Comparison of ENCODE assay signal across 7 cellular contexts in genomic region chr15:89576417-89576773, GRCh38. TPM values are rescaled to one million over a fixed set of nuclear protein-coding genes. Genes with fewer than 3 reads are reported as not detected.
A peak's percentile ranks its signal among the peaks of the same experiment; 100 is the strongest.
DNase-seq lines count a peak whose midpoint lies in the region; ATAC-seq, FAIRE-seq and TF ChIP-seq lines count a peak whose summit lies in the region.

No MANE protein-coding gene starts in this region.

- POLR2A ChIA-PET in GM10248 (lab: Yijun Ruan, JAX), result no interaction called here

- no peak for FAIRE-seq in D721Med (lab: Jason Lieb, UNC)

- DNase-seq in GM23338 (ENCODE audit: low spot score), result no peak
- peak; percentile 19 for DNase-seq in RPMI7951 (ENCODE audit: low read depth)
- peak; percentile 31 for DNase-seq in epithelial cell of esophagus (ENCODE audit: low read depth)
- no peak for DNase-seq in progenitor cell of endocrine pancreas (ENCODE audit: low spot score, unreplicated experiment)
- no peak for DNase-seq in D721Med (ENCODE audit: insufficient read length, low spot score)
- DNase-seq in GM10248 (ENCODE audit: extremely low spot score), result no peak

- no peak for ATAC-seq in GM23338
- no peak for ATAC-seq in GM18502 (IDR thresholded peaks at IDR 0.05; ENCODE audit: poor library complexity, unreplicated experiment)

- H3K36me3 Mint-ChIP-seq in GM23338 (ENCODE audit: low read depth) (peaks cover 39% of the 10 kb centered on the region), progenitor cell of endocrine pancreas (ENCODE audit: insufficient read depth) (peaks cover 2% of the 10 kb centered on the region)

- peaks cover 6% of the 10 kb centered on the region; the same call in 1 of the 2 replicates for H3K36me3 ChIP-seq in GM23338 (ENCODE audit: insufficient read depth)

- peaks cover 41% of the 10 kb centered on the region for H4K20me1 ChIP-seq in GM23338 (replicated peaks; ENCODE audit: insufficient read depth)

- H3K4me3 ChIP-seq in GM23338 (peak overlapping the region; percentile 95), epithelial cell of esophagus (ENCODE audit: low read length) (peak overlapping the region; percentile 65)

- peaks cover 9% of the 10 kb centered on the region for H3K27me3 Mint-ChIP-seq in GM23338 (ENCODE audit: insufficient read depth, low read depth, poor library complexity)
- H3K27me3 Mint-ChIP-seq in progenitor cell of endocrine pancreas, result peaks cover 10% of the 10 kb centered on the region

- CTCF ChIA-PET in GM10248 (lab: Yijun Ruan, JAX), result interaction anchor here (2.0 kb wide), 1 partner anchor 217 kb away, joined by 10 read pairs; no protein-coding TSS in a partner anchor

- TF ChIP-seq CTCF in GM23338 (conservative IDR thresholded peaks at IDR 0.05; ENCODE audit: low read depth in 2 of 2) (no peak), epithelial cell of esophagus (IDR thresholded peaks at IDR 0.05; ENCODE audit: insufficient read depth, low read depth, low read length, missing control alignments) (no peak), progenitor cell of endocrine pancreas (IDR thresholded peaks at IDR 0.05; ENCODE audit: unreplicated experiment) (no peak), D721Med (IDR thresholded peaks at IDR 0.05; ENCODE audit: insufficient read depth, missing control alignments) (no peak), GM10248 (IDR thresholded peaks at IDR 0.05; ENCODE audit: control extremely low read depth, extremely low read depth, low read depth, missing control alignments) (no peak)

- H3K9me2 ChIP-seq in GM23338 (ENCODE audit: insufficient read depth), result no peaks in the 10 kb centered on the region

- H3K4me1 Mint-ChIP-seq in GM23338 (peaks cover 20% of the 10 kb centered on the region), progenitor cell of endocrine pancreas (ENCODE audit: low read depth) (peaks cover 17% of the 10 kb centered on the region)

- H3K4me3 Mint-ChIP-seq in GM23338, result peak overlapping the region; percentile 89
- H3K4me3 Mint-ChIP-seq in progenitor cell of endocrine pancreas (ENCODE audit: low read depth), result peak overlapping the region; percentile 85

- H3K79me2 ChIP-seq in GM23338 (replicated peaks; ENCODE audit: insufficient read depth), result peaks cover 59% of the 10 kb centered on the region

- H2AFZ ChIP-seq in GM23338, result no peak overlapping the region

- H3K27ac Mint-ChIP-seq in GM23338 (no peak overlapping the region; the same call in 1 of the 2 replicates), progenitor cell of endocrine pancreas (no peak overlapping the region)

- peaks cover 4% of the 10 kb centered on the region; the same call in 2 of the 3 replicates for H3K9me3 Mint-ChIP-seq in GM23338
- no peaks in the 10 kb centered on the region for H3K9me3 Mint-ChIP-seq in progenitor cell of endocrine pancreas (ENCODE audit: low read depth)

- H3K27ac ChIP-seq in GM23338 (ENCODE audit: low read depth), result no peak overlapping the region

- no peaks in the 10 kb centered on the region for H3K27me3 ChIP-seq in GM23338 (ENCODE audit: insufficient read depth)

- H3K4me2 ChIP-seq in GM23338, result peak overlapping the region; percentile 97

- H3F3A ChIP-seq in GM23338 (replicated peaks; ENCODE audit: low read depth), result no peaks in the 10 kb centered on the region; the same call in 1 of the 2 replicates

- peaks cover 27% of the 10 kb centered on the region for H3K4me1 ChIP-seq in GM23338 (ENCODE audit: insufficient read depth)

TF ChIP-seq in GM23338, 12 proteins besides CTCF, POLR2A, EP300 and RAD21:
- TF ChIP-seq STAT1 (IDR thresholded peaks at IDR 0.05; ENCODE audit: unreplicated experiment), result no peak
- no peak for TF ChIP-seq REST (IDR thresholded peaks at IDR 0.05; ENCODE audit: unreplicated experiment)

RNA-seq across cellular contexts. Expression of gene TICRR, which starts 1.1 kb away (rescaled TPM):
- total RNA-seq in GM23338 (2014; rRNA removed; shearing (Covaris generic)), result 37.1 and 42.3 TPM in 2 replicates
- polyA plus RNA-seq in GM23338 (2016; fragmentation: Nextera tagmentation; extraction: Ambion mirVana), result 10.9 and 11.2 TPM in 2 replicates
- total RNA-seq in RPMI7951 (2014; rRNA removed; shearing (Covaris generic)), result 9.0 and 11.7 TPM in 2 replicates
- total RNA-seq in progenitor cell of endocrine pancreas, result 13.9 and 14.7 TPM in 2 replicates

Comparison
In these comparisons a context has a peak if more than half of its experiments do, and no peak if none do; other contexts are left out.
1. DNase-seq: peak in RPMI7951 (single experiment) and epithelial cell of esophagus (single experiment); none in GM23338 (single experiment), progenitor cell of endocrine pancreas (single experiment), D721Med (single experiment) and GM10248 (single experiment).